ENCODE assay signal across 24 cellular contexts in the genomic region with DNA sequence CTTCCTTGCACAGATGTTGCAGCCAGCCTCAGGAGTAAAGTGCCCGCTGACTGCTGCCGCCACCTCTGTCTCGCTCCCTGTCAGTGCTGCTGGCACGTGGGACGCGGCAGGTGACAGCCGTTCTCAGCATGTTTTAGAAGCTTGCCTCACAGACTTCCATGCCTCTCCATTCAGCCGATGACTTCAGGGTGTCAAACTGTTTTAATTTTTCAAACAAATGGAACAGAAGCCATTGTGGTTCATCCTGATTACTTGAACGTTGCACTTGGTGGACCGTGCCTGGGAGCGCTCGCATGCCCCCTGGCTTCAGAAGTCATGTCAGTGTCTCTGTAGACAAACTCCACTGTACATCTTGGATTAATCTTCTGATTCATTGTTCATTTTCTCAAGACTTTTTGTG.
A peak's percentile ranks its signal among the peaks of the same experiment; 100 is the strongest.
DNase-seq lines count a peak whose midpoint lies in the region; ATAC-seq, FAIRE-seq and TF ChIP-seq lines count a peak whose summit lies in the region.
"Had no signal": no experiment of that assay in that cellular context is flagged by ENCODE, and none has a peak within 500 bp of the region (broad histone marks: within the 10 kb centered on the region; RNA-seq: fewer than 3 reads in every experiment).

No MANE protein-coding gene starts in this region.

- DNase-seq in heart left ventricle, result no peak
- no peak for DNase-seq in left ventricle myocardium superior
- no peak for DNase-seq in K562 (ENCODE audit: extremely low read depth in 1 of 4, low spot score in 3 of 4)
- peak in 41 of 42 donors; percentile 29 to 82 (median 62) for DNase-seq in head of caudate nucleus
- DNase-seq in tibial nerve (ENCODE audit: low spot score in 2 of 2), result no peak
- DNase-seq in NCI-H2171 (lab: John Stamatoyannopoulos, UW), result no peak
- DNase-seq in activated CD4-positive, alpha-beta T cell treated with anti-CD3 and anti-CD28 coated beads, Interleukin-2, amount 50 U/mL, for 1 hour, result no peak
- DNase-seq: 8988T; activated CD4-positive, alpha-beta T cell treated with anti-CD3 and anti-CD28 coated beads, Interleukin-2, amount 10 ng/mL, durations not matched to agents 24 days and 14 days; activated naive CD8-positive, alpha-beta T cell treated with anti-CD3 and anti-CD28 coated beads, Interleukin-2, amount 50 U/mL, for 24 hours; activated T-cell treated with anti-CD3 and anti-CD28 coated beads, Interleukin-2, amount 50 U/mL, for 48 hours; CD8-positive, alpha-beta T cell; cerebellar nuclear complex; DMS 273 treated with DMSO at 0.1 percent for 48 hours; effector CD4-positive, alpha-beta T cell; foreskin keratinocyte; NCI-H146; NCI-H446 treated with DMSO at 0.1 percent for 48 hours; NCI-H82; stimulated activated CD4-positive, alpha-beta T cell treated with anti-CD3 and anti-CD28 coated beads, Interleukin-1b, Interleukin-23, amount 100 ng/mL, for 48 hours had no signal

- POLR2A ChIA-PET in K562 (lab: Yijun Ruan, JAX), result interaction anchor here (0.7 kb wide), 1 partner anchor 154 kb away, joined by 3 read pairs; no protein-coding TSS in a partner anchor

- no peak overlapping the region for H2AFZ ChIP-seq in K562 (ENCODE audit: low read depth, low read length)
- H2AFZ ChIP-seq: GM23338, hepatocyte had no signal

- peak in 9 of 12 donors; percentile 24 to 49 (median 34) for TF ChIP-seq CTCF in heart left ventricle (IDR thresholded peaks at IDR 0.05)
- TF ChIP-seq CTCF in K562 (IDR thresholded peaks at IDR 0.05 in 2 of 3, conservative IDR thresholded peaks at IDR 0.05 in 1 of 3; ENCODE audit: insufficient read depth in 2 of 3, low read depth in 1 of 3, low read length in 3 of 3), result peak in 2 of 3 experiments; percentile 16; a peak in 1 of 6 replicates
- TF ChIP-seq CTCF in tibial nerve (IDR thresholded peaks at IDR 0.05), result peak in 3 of 5 experiments; percentile 21 to 41 (median 23)

- peaks cover 11 to 45% (median 35%) of the 10 kb centered on the region in 12 donors for H3K4me1 ChIP-seq in heart left ventricle
- H3K4me1 ChIP-seq in K562 (replicated peaks in 1 of 2; ENCODE audit: control insufficient read depth in 2 of 2, insufficient read depth in 2 of 2, low read length in 2 of 2), result no peaks in the 10 kb centered on the region
- peaks cover 0 to 52% (median 8%) of the 10 kb centered on the region in 4 donors for H3K4me1 ChIP-seq in tibial nerve

- 52 to 70% (median 64%) methylated on average over 12 of the region's 12 CpGs for WGBS in heart left ventricle, 4 donors
- 88% methylated on average over 12 of the region's 12 CpGs for WGBS in K562 (ENCODE audit: insufficient coverage, low coverage, missing lambda C conversion rate)
- WGBS in tibial nerve, 2 donors, result 69 to 74% methylated on average over 12 of the region's 12 CpGs

- H3K27ac ChIP-seq in heart left ventricle, result peak overlapping the region in 2 of 12 donors; percentile 1 to 78
- H3K27ac ChIP-seq in K562 (ENCODE audit: extremely low read depth, low read depth, low read length), result no peak overlapping the region
- no peak overlapping the region for H3K27ac ChIP-seq in tibial nerve
- H3K27ac ChIP-seq: foreskin keratinocyte, hepatocyte had no signal

- H3K79me2 ChIP-seq in K562 (ENCODE audit: control insufficient read depth, insufficient read depth, low read length), result no peaks in the 10 kb centered on the region

- CTCF ChIA-PET in K562 (lab: Yijun Ruan, JAX; ENCODE audit: low intra/inter-chr PET ratio), result no interaction called here

- H3K9me1 ChIP-seq in K562 (ENCODE audit: control insufficient read depth, insufficient read depth, low read length), result no peaks in the 10 kb centered on the region

- H4K20me1 ChIP-seq in K562 (replicated peaks; ENCODE audit: control insufficient read depth, insufficient read depth, low read length), result no peaks in the 10 kb centered on the region

- no peak for FAIRE-seq in K562 (lab: Jason Lieb, UNC)

- H3K9ac ChIP-seq in K562 (ENCODE audit: insufficient read depth in 1 of 2, low read depth in 2 of 2, low read length in 2 of 2), result no peak overlapping the region

- H3K9me3 ChIP-seq in heart left ventricle (no peaks in the 10 kb centered on the region), K562 (replicated peaks; ENCODE audit: control insufficient read depth, insufficient read depth, low read depth, low read length) (no peaks in the 10 kb centered on the region), tibial nerve (no peaks in the 10 kb centered on the region)

- TF ChIP-seq EP300 in K562 (IDR thresholded peaks at IDR 0.05; ENCODE audit: low read length), result no peak
- TF ChIP-seq EP300 in tibial nerve (IDR thresholded peaks at IDR 0.05), result no peak

- no peaks in the 10 kb centered on the region for H3K27me3 ChIP-seq in heart left ventricle
- no peaks in the 10 kb centered on the region for H3K27me3 ChIP-seq in K562 (ENCODE audit: control insufficient read depth in 2 of 2, insufficient read depth in 2 of 2, low read length in 2 of 2)
- H3K27me3 ChIP-seq in tibial nerve, result no peaks in the 10 kb centered on the region
- H3K27me3 ChIP-seq: foreskin keratinocyte, hepatocyte had no signal

- TF ChIP-seq POLR2A in heart left ventricle (IDR thresholded peaks at IDR 0.05), result no peak
- TF ChIP-seq POLR2A in K562 (conservative IDR thresholded peaks at IDR 0.05), result no peak
- TF ChIP-seq POLR2A in tibial nerve (IDR thresholded peaks at IDR 0.05), result no peak

- H3K4me2 ChIP-seq in K562 (ENCODE audit: insufficient read depth, low read length), result no peak overlapping the region
- H3K4me2 ChIP-seq: GM23338, hepatocyte, smooth muscle cell had no signal

- BruUV-seq in K562 (replicated peaks; lab: Mats Ljungman, UMichigan), result no TSS peak

- in situ Hi-C loops in K562 (cut with MboI), result no loop called here

- H3K36me3 ChIP-seq in heart left ventricle (peaks cover 11 to 100% (median 100%) of the 10 kb centered on the region in 9 donors), K562 (ENCODE audit: control insufficient read depth, insufficient read depth, low read length) (peaks cover 83% of the 10 kb centered on the region), tibial nerve (peaks cover 0 to 91% (median 9%) of the 10 kb centered on the region in 3 donors)

- ATAC-seq in heart left ventricle, result no peak
- no peak for ATAC-seq in left ventricle myocardium superior
- no peak for ATAC-seq in K562
- no peak for ATAC-seq in HG03280 (IDR thresholded peaks at IDR 0.05; ENCODE audit: unreplicated experiment)
- ATAC-seq: activated naive CD8-positive, alpha-beta T cell treated with anti-CD3 and anti-CD28 coated beads, Interleukin-2, amount 50 U/mL, for 24 hours; CD8-positive, alpha-beta T cell; foreskin keratinocyte; GM23338 had no signal

- no peak overlapping the region for H3K4me3 ChIP-seq in heart left ventricle
- no peak overlapping the region for H3K4me3 ChIP-seq in K562
- no peak overlapping the region for H3K4me3 ChIP-seq in tibial nerve
- H3K4me3 ChIP-seq: GM23338, hepatocyte, smooth muscle cell had no signal

- intact Hi-C loops in heart left ventricle (cut with DNase I) (loop anchor here in 1 of 10 donors (5.0 to 10.0 kb wide), 2 partner anchors 42 to 136 kb away; no protein-coding TSS in a partner anchor), left ventricle myocardium superior (cut with micrococcal nuclease) (no loop called here), K562 (cut with micrococcal nuclease) (no loop called here), head of caudate nucleus (cut with DNase I) (no loop called here)

- TF ChIP-seq RAD21 in K562 (CRISPR knock-in tag; conservative IDR thresholded peaks at IDR 0.05 in 1 of 2, IDR thresholded peaks at IDR 0.05 in 1 of 2), result no peak

TF ChIP-seq in K562, 482 proteins besides CTCF, POLR2A, EP300 and RAD21:
- no peak for TF ChIP-seq TAF7 (tag; IDR thresholded peaks at IDR 0.05)
- TF ChIP-seq ZNF324 (CRISPR knock-in tag; IDR thresholded peaks at IDR 0.05), result no peak
- no peak for TF ChIP-seq CBFA2T3 (IDR thresholded peaks at IDR 0.05)
- TF ChIP-seq WHSC1 (IDR thresholded peaks at IDR 0.05; ENCODE audit: low read length), result no peak
- no peak for TF ChIP-seq CCAR2 (IDR thresholded peaks at IDR 0.05; ENCODE audit: low read depth, low read length)
- TF ChIP-seq, protein P1, sequence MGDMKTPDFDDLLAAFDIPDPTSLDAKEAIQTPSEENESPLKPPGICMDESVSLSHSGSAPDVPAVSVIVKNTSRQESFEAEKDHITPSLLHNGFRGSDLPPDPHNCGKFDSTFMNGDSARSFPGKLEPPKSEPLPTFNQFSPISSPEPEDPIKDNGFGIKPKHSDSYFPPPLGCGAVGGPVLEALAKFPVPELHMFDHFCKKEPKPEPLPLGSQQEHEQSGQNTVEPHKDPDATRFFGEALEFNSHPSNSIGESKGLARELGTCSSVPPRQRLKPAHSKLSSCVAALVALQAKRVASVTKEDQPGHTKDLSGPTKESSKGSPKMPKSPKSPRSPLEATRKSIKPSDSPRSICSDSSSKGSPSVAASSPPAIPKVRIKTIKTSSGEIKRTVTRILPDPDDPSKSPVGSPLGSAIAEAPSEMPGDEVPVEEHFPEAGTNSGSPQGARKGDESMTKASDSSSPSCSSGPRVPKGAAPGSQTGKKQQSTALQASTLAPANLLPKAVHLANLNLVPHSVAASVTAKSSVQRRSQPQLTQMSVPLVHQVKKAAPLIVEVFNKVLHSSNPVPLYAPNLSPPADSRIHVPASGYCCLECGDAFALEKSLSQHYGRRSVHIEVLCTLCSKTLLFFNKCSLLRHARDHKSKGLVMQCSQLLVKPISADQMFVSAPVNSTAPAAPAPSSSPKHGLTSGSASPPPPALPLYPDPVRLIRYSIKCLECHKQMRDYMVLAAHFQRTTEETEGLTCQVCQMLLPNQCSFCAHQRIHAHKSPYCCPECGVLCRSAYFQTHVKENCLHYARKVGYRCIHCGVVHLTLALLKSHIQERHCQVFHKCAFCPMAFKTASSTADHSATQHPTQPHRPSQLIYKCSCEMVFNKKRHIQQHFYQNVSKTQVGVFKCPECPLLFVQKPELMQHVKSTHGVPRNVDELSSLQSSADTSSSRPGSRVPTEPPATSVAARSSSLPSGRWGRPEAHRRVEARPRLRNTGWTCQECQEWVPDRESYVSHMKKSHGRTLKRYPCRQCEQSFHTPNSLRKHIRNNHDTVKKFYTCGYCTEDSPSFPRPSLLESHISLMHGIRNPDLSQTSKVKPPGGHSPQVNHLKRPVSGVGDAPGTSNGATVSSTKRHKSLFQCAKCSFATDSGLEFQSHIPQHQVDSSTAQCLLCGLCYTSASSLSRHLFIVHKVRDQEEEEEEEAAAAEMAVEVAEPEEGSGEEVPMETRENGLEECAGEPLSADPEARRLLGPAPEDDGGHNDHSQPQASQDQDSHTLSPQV (IDR thresholded peaks at IDR 0.05), result no peak
- no peak for TF ChIP-seq ZNF561 (CRISPR knock-in tag; conservative IDR thresholded peaks at IDR 0.05)
TF ChIP-seq in K562: peak in this region for 0.

Comparison
In these comparisons a context has a peak if more than half of its experiments do, and no peak if none do; other contexts are left out.
1. DNase-seq: peak in head of caudate nucleus (41 of 42); none in heart left ventricle (0 of 5), left ventricle myocardium superior (single experiment), K562 (0 of 4), tibial nerve (0 of 2), NCI-H2171 (single experiment) and activated CD4-positive, alpha-beta T cell treated with anti-CD3 and anti-CD28 coated beads, Interleukin-2, amount 50 U/mL, for 1 hour (single experiment).
2. Peak in every context shown above with its lines, with median percentiles within 50 percentile points of each other: CTCF ChIP-seq.